ENCODE assay signal across 8 cellular contexts in the genomic region with DNA sequence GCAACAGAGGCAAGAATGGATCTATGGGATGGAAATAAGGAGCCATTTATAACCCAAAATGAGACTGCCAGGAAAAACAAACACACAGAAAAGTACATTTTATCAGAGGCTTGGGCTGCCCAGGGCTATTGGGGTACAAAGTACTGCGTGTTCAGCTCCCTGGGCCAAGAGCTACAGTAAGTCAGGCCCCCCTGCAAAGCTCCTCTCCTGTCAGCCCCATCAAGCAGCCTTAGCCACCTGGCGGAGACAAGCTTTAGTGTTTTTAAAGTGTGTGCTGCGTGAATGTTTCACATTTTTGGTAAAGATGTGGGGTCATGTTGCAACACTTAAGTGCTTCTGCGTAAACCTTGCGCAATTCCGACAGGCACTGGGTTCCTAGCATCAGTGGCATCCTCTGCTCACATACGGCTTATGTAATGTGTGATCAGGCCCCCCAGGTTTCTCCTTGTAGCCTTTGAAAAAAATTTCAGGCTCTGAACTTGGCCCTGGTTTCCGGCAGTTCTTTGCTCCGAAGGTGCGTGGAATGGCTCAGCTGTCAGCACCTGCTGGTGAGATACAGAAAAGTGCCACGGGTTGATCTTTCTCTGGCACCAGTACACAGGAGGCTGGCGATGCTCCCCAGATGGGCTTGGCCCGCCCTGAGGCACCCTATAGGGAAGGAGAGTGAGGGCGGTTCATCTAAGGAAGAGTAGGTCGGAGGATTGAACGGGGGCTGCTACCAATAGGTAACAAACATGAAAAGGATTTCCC.
A peak's percentile ranks its signal among the peaks of the same experiment; 100 is the strongest.
DNase-seq lines count a peak whose midpoint lies in the region; ATAC-seq and TF ChIP-seq lines count a peak whose summit lies in the region.

No MANE protein-coding gene starts in this region.

- TF ChIP-seq CTCF in epithelial cell of proximal tubule (conservative IDR thresholded peaks at IDR 0.05; ENCODE audit: low read depth, low read length) (peak; percentile 66), neutrophil (IDR thresholded peaks at IDR 0.05) (peak; percentile 49)

- peak; percentile 75 for DNase-seq in COLO668 (lab: John Stamatoyannopoulos, UW; ENCODE audit: unreplicated experiment)
- peak; percentile 34 for DNase-seq in NCI-H2171 (lab: John Stamatoyannopoulos, UW)
- no peak for DNase-seq in epithelial cell of proximal tubule (ENCODE audit: low read depth)
- DNase-seq in erythroblast (lab: John Stamatoyannopoulos, UW): no peak
- DNase-seq in NCI-H748 (lab: John Stamatoyannopoulos, UW; ENCODE audit: unreplicated experiment): no peak
- no peak for DNase-seq in posterior vena cava (ENCODE audit: low spot score)

- no peak for ATAC-seq in GM19324 (IDR thresholded peaks at IDR 0.05; ENCODE audit: low FRiP score, unreplicated experiment)

- no peak overlapping the region for H3K4me3 ChIP-seq in epithelial cell of proximal tubule (ENCODE audit: low read depth, low read length)
- H3K4me3 ChIP-seq in neutrophil (ENCODE audit: low read depth in 1 of 2, low read length in 1 of 2): peak overlapping the region; percentile 29 to 33

- no peak for TF ChIP-seq POLR2A in erythroblast (IDR thresholded peaks at IDR 0.05; ENCODE audit: low read length)

- H3K27ac ChIP-seq in neutrophil: peak overlapping the region; percentile 77

- H3K27me3 ChIP-seq in neutrophil: no peaks in the 10 kb centered on the region

- H3K4me1 ChIP-seq in neutrophil (ENCODE audit: control insufficient read depth in 1 of 2, insufficient read depth in 1 of 2, low read depth in 1 of 2, low read length in 1 of 2): peaks cover 66 to 71% of the 10 kb centered on the region in 2 experiments

- intact Hi-C loops in posterior vena cava (cut with DNase I): no loop called here

- H3K36me3 ChIP-seq in neutrophil: no peaks in the 10 kb centered on the region

- no peaks in the 10 kb centered on the region for H3K9me3 ChIP-seq in neutrophil

Comparison
In these comparisons a context has a peak if more than half of its experiments do, and no peak if none do; other contexts are left out.
1. DNase-seq: peak in COLO668 (single experiment) and NCI-H2171 (single experiment); none in epithelial cell of proximal tubule (single experiment), erythroblast (0 of 2), NCI-H748 (single experiment) and posterior vena cava (single experiment).